24 cellular contexts compared by ENCODE assay signal in genomic region chr3:87997966-87998365, GRCh38.
A peak's percentile ranks its signal among the peaks of the same experiment; 100 is the strongest.
DNase-seq lines count a peak whose midpoint lies in the region; ATAC-seq lines count a peak whose summit lies in the region.
"Had no signal": no experiment of that assay in that cellular context is flagged by ENCODE, and none has a peak within 500 bp of the region (broad histone marks: within the 10 kb centered on the region; RNA-seq: fewer than 3 reads in every experiment).

No MANE protein-coding gene starts in this region.

- peaks cover 0 to 7% of the 10 kb centered on the region in 2 donors for H3K4me1 ChIP-seq in naive thymus-derived CD4-positive, alpha-beta T cell (ENCODE audit: control insufficient read depth in 2 of 2, insufficient read depth in 2 of 2, low read length in 2 of 2)
- H3K4me1 ChIP-seq: BE2C, Caco-2 had no signal

- ATAC-seq in HG03196 (IDR thresholded peaks at IDR 0.05; ENCODE audit: unreplicated experiment): peak; percentile 7
- peak; percentile 36 for ATAC-seq in naive thymus-derived CD4-positive, alpha-beta T cell
- ATAC-seq: SK-N-SH treated with all-trans-retinoic acid at 6 μM for 48 hours had no signal

- H3K9me3 Mint-ChIP-seq in T-helper 1 cell treated with Interleukin-12 subunit alpha and Interleukin-12 subunit beta and Interleukin-4 antibody, amounts not matched to agents 30 μg/mL and 1 μg/mL, for 36 hours: no peaks in the 10 kb centered on the region
- H3K9me3 Mint-ChIP-seq in naive thymus-derived CD4-positive, alpha-beta T cell: no peaks in the 10 kb centered on the region
- H3K9me3 Mint-ChIP-seq in activated T-helper 1 cell treated with anti-CD3 and anti-CD28 coated beads, Interleukin-12 subunit alpha, Interleukin-12 subunit beta, Interleukin-2, Interleukin-4 antibody, amounts not matched to agents 30 ng/mL and 10 ng/mL and 1 ng/mL, durations not matched to agents 14 hours and 24 hours and 36 hours: no peaks in the 10 kb centered on the region
- H3K9me3 Mint-ChIP-seq: activated naive CD8-positive, alpha-beta T cell treated with anti-CD3 and anti-CD28 coated beads, Interleukin-2, amount 10 ng/mL, durations not matched to agents 7 days and 5 days; activated T-cell treated with anti-CD3 and anti-CD28 coated beads, Interleukin-2, amount 50 U/mL, for 72 hours; endodermal cell; mesothelial cell of epicardium; neural crest cell; type B pancreatic cell had no signal

- H3K36me3 ChIP-seq in SK-N-MC (ENCODE audit: insufficient read depth, low read length): 0 out of 2 replicates have a peak, but pooled peaks cover 4% of the 10 kb centered on the region
- no peaks in the 10 kb centered on the region for H3K36me3 ChIP-seq in naive thymus-derived CD4-positive, alpha-beta T cell (ENCODE audit: control insufficient read depth in 2 of 3, insufficient read depth in 3 of 3, low read length in 3 of 3)
- H3K36me3 ChIP-seq: BE2C had no signal

- peak overlapping the region; percentile 15 for H3K4me3 Mint-ChIP-seq in T-helper 1 cell treated with Interleukin-12 subunit alpha and Interleukin-12 subunit beta and Interleukin-4 antibody, amounts not matched to agents 30 μg/mL and 1 μg/mL, for 36 hours
- peak overlapping the region in 4 of 10 donors; percentile 0 to 51 (median 13) for H3K4me3 Mint-ChIP-seq in naive thymus-derived CD4-positive, alpha-beta T cell
- H3K4me3 Mint-ChIP-seq in activated T-helper 1 cell treated with anti-CD3 and anti-CD28 coated beads, Interleukin-12 subunit alpha, Interleukin-12 subunit beta, Interleukin-2, Interleukin-4 antibody, amounts not matched to agents 30 ng/mL and 10 ng/mL and 1 ng/mL, durations not matched to agents 14 hours and 24 hours and 36 hours: no peak overlapping the region
- H3K4me3 Mint-ChIP-seq: endodermal cell, mesothelial cell of epicardium, neural crest cell, type B pancreatic cell had no signal

- DNase-seq in T-helper 1 cell (no peak), SK-N-MC (ENCODE audit: low read depth, low spot score) (no peak), GF-D8 (lab: John Stamatoyannopoulos, UW) (no peak)
- no peak for DNase-seq in naive thymus-derived CD4-positive, alpha-beta T cell
- no peak for DNase-seq in central memory CD4-positive, alpha-beta T cell
- DNase-seq in activated T-helper 1 cell treated with anti-CD3 and anti-CD28 coated beads, Interleukin-12 subunit alpha, Interleukin-12 subunit beta, Interleukin-2, Interleukin-4 antibody, amounts not matched to agents 30 ng/mL and 10 ng/mL and 1 ng/mL, durations not matched to agents 14 hours and 24 hours and 36 hours (ENCODE audit: low spot score): no peak
- DNase-seq: 8988T, BE2C, Caco-2, endodermal cell, IMR-90, MM.1S, NCI-H2029, NCI-H345 had no signal

- no peak overlapping the region for H3K9ac ChIP-seq in SK-N-MC (ENCODE audit: insufficient read length)

- H3K27me3 ChIP-seq in naive thymus-derived CD4-positive, alpha-beta T cell (ENCODE audit: control insufficient read depth in 2 of 2, insufficient read depth in 2 of 2, low read length in 2 of 2): no peaks in the 10 kb centered on the region

- CTCF ChIA-PET in naive thymus-derived CD4-positive, alpha-beta T cell (lab: Charles Lee): no interaction called here

- no peaks in the 10 kb centered on the region for H3K9me3 ChIP-seq in SK-N-MC (ENCODE audit: low read depth, low read length)
- no peaks in the 10 kb centered on the region for H3K9me3 ChIP-seq in naive thymus-derived CD4-positive, alpha-beta T cell (ENCODE audit: control insufficient read depth in 2 of 3, low read length in 3 of 3)
- H3K9me3 ChIP-seq: BE2C, Caco-2 had no signal

- peak overlapping the region; percentile 38 for H3K27ac ChIP-seq in SK-N-MC
- H3K27ac ChIP-seq in naive thymus-derived CD4-positive, alpha-beta T cell (ENCODE audit: low read depth, low read length): no peak overlapping the region
- H3K27ac ChIP-seq: HL-60 had no signal

- no peaks in the 10 kb centered on the region for H3K36me3 Mint-ChIP-seq in T-helper 1 cell treated with Interleukin-12 subunit alpha and Interleukin-12 subunit beta and Interleukin-4 antibody, amounts not matched to agents 30 μg/mL and 1 μg/mL, for 36 hours (ENCODE audit: low read depth)
- H3K36me3 Mint-ChIP-seq in naive thymus-derived CD4-positive, alpha-beta T cell: no peaks in the 10 kb centered on the region
- H3K36me3 Mint-ChIP-seq in activated T-helper 1 cell treated with anti-CD3 and anti-CD28 coated beads, Interleukin-12 subunit alpha, Interleukin-12 subunit beta, Interleukin-2, Interleukin-4 antibody, amounts not matched to agents 30 ng/mL and 10 ng/mL and 1 ng/mL, durations not matched to agents 14 hours and 24 hours and 36 hours (ENCODE audit: low read depth): no peaks in the 10 kb centered on the region
- H3K36me3 Mint-ChIP-seq: activated naive CD8-positive, alpha-beta T cell treated with anti-CD3 and anti-CD28 coated beads, Interleukin-2, amount 10 ng/mL, durations not matched to agents 7 days and 5 days; mesothelial cell of epicardium; type B pancreatic cell had no signal

- POLR2A ChIA-PET in naive thymus-derived CD4-positive, alpha-beta T cell (lab: Charles Lee): no interaction called here

- H3K27ac Mint-ChIP-seq in T-helper 1 cell treated with Interleukin-12 subunit alpha and Interleukin-12 subunit beta and Interleukin-4 antibody, amounts not matched to agents 30 μg/mL and 1 μg/mL, for 36 hours: no peak overlapping the region
- no peak overlapping the region for H3K27ac Mint-ChIP-seq in naive thymus-derived CD4-positive, alpha-beta T cell
- no peak overlapping the region for H3K27ac Mint-ChIP-seq in activated T-helper 1 cell treated with anti-CD3 and anti-CD28 coated beads, Interleukin-12 subunit alpha, Interleukin-12 subunit beta, Interleukin-2, Interleukin-4 antibody, amounts not matched to agents 30 ng/mL and 10 ng/mL and 1 ng/mL, durations not matched to agents 14 hours and 24 hours and 36 hours
- H3K27ac Mint-ChIP-seq: activated naive CD8-positive, alpha-beta T cell treated with anti-CD3 and anti-CD28 coated beads, Interleukin-2, amount 10 ng/mL, durations not matched to agents 7 days and 5 days; activated T-cell treated with anti-CD3 and anti-CD28 coated beads, Interleukin-2, amount 50 U/mL, for 72 hours; endodermal cell; mesothelial cell of epicardium; progenitor cell of endocrine pancreas; type B pancreatic cell had no signal

- intact Hi-C loops in naive thymus-derived CD4-positive, alpha-beta T cell (cut with micrococcal nuclease): loop anchor here (5.0 kb wide), 2 partner anchors 96 to 101 kb away; no protein-coding TSS in a partner anchor
- intact Hi-C loops in activated T-helper 1 cell treated with anti-CD3 and anti-CD28 coated beads, Interleukin-12 subunit alpha, Interleukin-12 subunit beta, Interleukin-2, Interleukin-4 antibody, amounts not matched to agents 30 ng/mL and 10 ng/mL and 1 ng/mL, durations not matched to agents 14 hours and 24 hours and 36 hours (cut with micrococcal nuclease): loop anchor here (1.0 kb wide), 2 partner anchors 21 to 61 kb away; partner anchors contain the start of genes CGGBP1 and ZNF654

- H3K4me1 Mint-ChIP-seq in T-helper 1 cell treated with Interleukin-12 subunit alpha and Interleukin-12 subunit beta and Interleukin-4 antibody, amounts not matched to agents 30 μg/mL and 1 μg/mL, for 36 hours (ENCODE audit: low read depth): peaks cover 19% of the 10 kb centered on the region
- peaks cover 4 to 24% (median 15%) of the 10 kb centered on the region in 7 donors for H3K4me1 Mint-ChIP-seq in naive thymus-derived CD4-positive, alpha-beta T cell
- peaks cover 30% of the 10 kb centered on the region for H3K4me1 Mint-ChIP-seq in activated T-helper 1 cell treated with anti-CD3 and anti-CD28 coated beads, Interleukin-12 subunit alpha, Interleukin-12 subunit beta, Interleukin-2, Interleukin-4 antibody, amounts not matched to agents 30 ng/mL and 10 ng/mL and 1 ng/mL, durations not matched to agents 14 hours and 24 hours and 36 hours (ENCODE audit: low read depth)
- H3K4me1 Mint-ChIP-seq: neural crest cell had no signal

- H3K27me3 Mint-ChIP-seq in T-helper 1 cell treated with Interleukin-12 subunit alpha and Interleukin-12 subunit beta and Interleukin-4 antibody, amounts not matched to agents 30 μg/mL and 1 μg/mL, for 36 hours (ENCODE audit: low read depth): peaks cover 22% of the 10 kb centered on the region
- H3K27me3 Mint-ChIP-seq in naive thymus-derived CD4-positive, alpha-beta T cell: peaks cover 0 to 14% (median 4%) of the 10 kb centered on the region in 5 donors
- peaks cover 13% of the 10 kb centered on the region for H3K27me3 Mint-ChIP-seq in activated T-helper 1 cell treated with anti-CD3 and anti-CD28 coated beads, Interleukin-12 subunit alpha, Interleukin-12 subunit beta, Interleukin-2, Interleukin-4 antibody, amounts not matched to agents 30 ng/mL and 10 ng/mL and 1 ng/mL, durations not matched to agents 14 hours and 24 hours and 36 hours (ENCODE audit: insufficient read depth)
- H3K27me3 Mint-ChIP-seq: progenitor cell of endocrine pancreas, type B pancreatic cell had no signal

- no peak overlapping the region for H3K4me3 ChIP-seq in SK-N-MC
- H3K4me3 ChIP-seq in naive thymus-derived CD4-positive, alpha-beta T cell (ENCODE audit: low read length): no peak overlapping the region
